ENCODE assay signal across 8 cellular contexts in genomic region chr3:184185461-184186183, GRCh38. TPM values are rescaled to one million over a fixed set of nuclear protein-coding genes. Genes with fewer than 3 reads are reported as not detected.
DNase-seq lines count a peak whose midpoint lies in the region; ATAC-seq, FAIRE-seq and TF ChIP-seq lines count a peak whose summit lies in the region.

No MANE protein-coding gene starts in this region.

- H4K8ac ChIP-seq in H1 (ENCODE audit: extremely low read depth, insufficient read depth, low read length) = peak overlapping the region; percentile 90; the same call in 1 of the 2 replicates
- H4K8ac ChIP-seq in mesenchymal stem cell (ENCODE audit: low read length) = peak overlapping the region; percentile 81

- H2BK15ac ChIP-seq in H1 (ENCODE audit: low read length) (no peak overlapping the region; the same call in 1 of the 2 replicates), mesenchymal stem cell (ENCODE audit: low read depth, poor library complexity, severe bottlenecking) (no peak overlapping the region)

- H3K27me3 Mint-ChIP-seq in activated CD8-positive, alpha-beta memory T cell treated with anti-CD3 and anti-CD28 coated beads, Interleukin-2, amount 10 ng/mL, durations not matched to agents 7 days and 5 days = no peaks in the 10 kb centered on the region

- H3K4ac ChIP-seq in H1 (replicated peaks; ENCODE audit: insufficient read length, low read depth, low read length) = peak overlapping the region; percentile 74
- peak overlapping the region; percentile 67 to 81 for H3K4ac ChIP-seq in mesenchymal stem cell (ENCODE audit: low read depth in 1 of 2, low read length in 2 of 2)

- peaks cover 10% of the 10 kb centered on the region for H3K79me1 ChIP-seq in H1 (ENCODE audit: low read depth, low read length)
- peaks cover 39% of the 10 kb centered on the region for H3K79me1 ChIP-seq in mesenchymal stem cell (replicated peaks; ENCODE audit: low read length, poor library complexity, severe bottlenecking)

- peaks cover 44% of the 10 kb centered on the region for H3K36me3 Mint-ChIP-seq in activated CD8-positive, alpha-beta memory T cell treated with anti-CD3 and anti-CD28 coated beads, Interleukin-2, amount 10 ng/mL, durations not matched to agents 7 days and 5 days

- peak overlapping the region; percentile 66 for H4K5ac ChIP-seq in H1 (ENCODE audit: insufficient read length, low read depth, low read length)

- 3% methylated on average over 34 of the region's 55 CpGs; no CpG with 5 or more reads in 1 of the 2 experiments for WGBS in H1 (ENCODE audit: extremely low coverage in 1 of 2, insufficient coverage in 1 of 2, insufficient read length in 1 of 2, insufficient replicate concordance in 2 of 2, low coverage in 1 of 2, low lambda C conversion rate in 2 of 2, missing lambda C conversion rate in 1 of 2), 2 experiments
- WGBS in mesenchymal stem cell = 2% methylated on average over 55 of the region's 55 CpGs

- no peak overlapping the region for H2BK20ac ChIP-seq in H1 (ENCODE audit: low read length)

- CTCF ChIA-PET in activated CD8-positive, alpha-beta memory T cell treated with anti-CD3 and anti-CD28 coated beads, Interleukin-2, amount 10 ng/mL, durations not matched to agents 7 days and 5 days (lab: Charles Lee) = interaction anchor here (0.8 to 3.4 kb wide), 6 partner anchors 11 to 301 kb away, joined by 3 to 20 read pairs (median 3); partner anchors contain the start of genes ABCC5, AP2M1, EEF1AKMT4 and PARL
- CTCF ChIA-PET in H1 (lab: Charles Lee; ENCODE audit: partially characterized antibody) = interaction anchor here (1.4 to 3.5 kb wide), 7 partner anchors 8 to 99 kb away, joined by 4 to 16 read pairs (median 7); no protein-coding TSS in a partner anchor

- H3K14ac ChIP-seq in H1 (ENCODE audit: insufficient read length) = no peak overlapping the region
- H3K14ac ChIP-seq in mesenchymal stem cell (ENCODE audit: low read length in 2 of 2) = no peak overlapping the region

- H3K9ac ChIP-seq in H1 (replicated peaks in 1 of 4; ENCODE audit: extremely low read depth in 1 of 4, low read depth in 3 of 4, low read length in 3 of 4) = peak overlapping the region; percentile 70 to 83 (median 78)
- H3K9ac ChIP-seq in mesenchymal stem cell (ENCODE audit: low read length) = peak overlapping the region; percentile 99

- H3K23ac ChIP-seq in H1 (ENCODE audit: insufficient read length) (no peak overlapping the region), mesenchymal stem cell (ENCODE audit: low read length in 2 of 2) (no peak overlapping the region)

- TF ChIP-seq POLR2A in H1 (IDR thresholded peaks at IDR 0.05; ENCODE audit: control extremely low read depth in 1 of 2, low read depth in 2 of 2, low read length in 2 of 2) = peak; percentile 90 to 94

- H4K20me1 ChIP-seq in H1 (replicated peaks in 1 of 2; ENCODE audit: control insufficient read depth in 1 of 2, insufficient read depth in 2 of 2, low read length in 2 of 2) = peaks cover 0 to 11% of the 10 kb centered on the region in 2 experiments

- H3K4me1 ChIP-seq in H1 (replicated peaks in 1 of 4; ENCODE audit: control insufficient read depth in 3 of 4, insufficient read depth in 4 of 4, low read length in 3 of 4) (peaks cover 0 to 8% (median 5%) of the 10 kb centered on the region in 4 experiments; a peak in 6 of 7 replicates), mesenchymal stem cell (ENCODE audit: control insufficient read depth, insufficient read depth, low read depth, low read length) (peaks cover 13% of the 10 kb centered on the region)

- DNase-seq in COLO829 (ENCODE audit: low spot score) (peak; percentile 100), HT1080 (ENCODE audit: low read depth) (peak; percentile 100), NOMO-1 (lab: John Stamatoyannopoulos, UW; ENCODE audit: unreplicated experiment in 2 of 2) (peak; percentile 100), H1 (ENCODE audit: low read depth in 1 of 2, low spot score in 2 of 2) (peak; percentile 98 to 99), mesenchymal stem cell (peak; percentile 98)
- DNase-seq in activated CD8-positive, alpha-beta memory T cell treated with anti-CD3 and anti-CD28 coated beads, Interleukin-2, amount 10 ng/mL, durations not matched to agents 7 days and 5 days = peak; percentile 99
- peak; percentile 98 for DNase-seq in stimulated activated CD8-positive, alpha-beta memory T cell treated with anti-CD3 and anti-CD28 coated beads, Interleukin-12 subunit alpha, Interleukin-12 subunit beta, amount 100 ng/mL, for 24 hours (ENCODE audit: extremely low read depth)

- H2BK120ac ChIP-seq in H1 (replicated peaks; ENCODE audit: low read depth, low read length) = peak overlapping the region; percentile 38
- no peak overlapping the region for H2BK120ac ChIP-seq in mesenchymal stem cell (ENCODE audit: low read depth, low read length)

- H3K27ac Mint-ChIP-seq in activated CD8-positive, alpha-beta memory T cell treated with anti-CD3 and anti-CD28 coated beads, Interleukin-2, amount 10 ng/mL, durations not matched to agents 7 days and 5 days = peak overlapping the region; percentile 91

- peak overlapping the region; percentile 92 for H3K27ac ChIP-seq in H1 (ENCODE audit: low read depth, low read length)
- peak overlapping the region; percentile 88 for H3K27ac ChIP-seq in mesenchymal stem cell (ENCODE audit: low read length, poor library complexity, severe bottlenecking)

- H3K9me3 ChIP-seq in H1 (ENCODE audit: insufficient read depth in 2 of 2, low read depth in 1 of 2, low read length in 1 of 2) (no peaks in the 10 kb centered on the region), mesenchymal stem cell (ENCODE audit: control insufficient read depth, low read length) (no peaks in the 10 kb centered on the region)

- no peak for FAIRE-seq in H1 (lab: Jason Lieb, UNC)

- H2AFZ ChIP-seq in H1 (ENCODE audit: low read length) (0 out of 2 replicates have a peak overlapping the region, but pooled peaks have one; percentile 30), mesenchymal stem cell (ENCODE audit: low read depth, low read length) (no peak overlapping the region)

- H3K56ac ChIP-seq in H1 (replicated peaks; ENCODE audit: insufficient read length, low read depth, low read length) = peak overlapping the region; percentile 5

- no peaks in the 10 kb centered on the region; a peak in 1 of 7 replicates for H3K27me3 ChIP-seq in H1 (replicated peaks in 1 of 4; ENCODE audit: control insufficient read depth in 3 of 4, extremely low read depth in 1 of 4, insufficient read depth in 3 of 4, low read length in 3 of 4)
- H3K27me3 ChIP-seq in mesenchymal stem cell (ENCODE audit: control insufficient read depth in 1 of 2, insufficient read depth in 1 of 2, low read length in 2 of 2) = no peaks in the 10 kb centered on the region

- H2BK5ac ChIP-seq in H1 (ENCODE audit: low read depth, low read length) (peak overlapping the region; percentile 83), mesenchymal stem cell (ENCODE audit: low read depth, low read length, poor library complexity, severe bottlenecking) (no peak overlapping the region)

- H3K36me3 ChIP-seq in H1 (ENCODE audit: control insufficient read depth in 2 of 4, insufficient read depth in 4 of 4, low read length in 3 of 4) (peaks cover 36 to 68% (median 42%) of the 10 kb centered on the region in 4 experiments), mesenchymal stem cell (ENCODE audit: control insufficient read depth in 1 of 2, insufficient read depth in 2 of 2, low read depth in 1 of 2, low read length in 2 of 2) (peaks cover 64 to 80% of the 10 kb centered on the region in 2 experiments)

- peak overlapping the region; percentile 86 to 96 (median 94) for H3K4me3 ChIP-seq in H1 (ENCODE audit: extremely low read depth in 1 of 4, insufficient read depth in 2 of 4, low read depth in 3 of 4, low read length in 4 of 4)
- peak overlapping the region; percentile 75 to 91 for H3K4me3 ChIP-seq in mesenchymal stem cell (ENCODE audit: insufficient read depth in 1 of 2, low read depth in 1 of 2, low read length in 2 of 2)

- peaks cover 30% of the 10 kb centered on the region for H3K4me1 Mint-ChIP-seq in activated CD8-positive, alpha-beta memory T cell treated with anti-CD3 and anti-CD28 coated beads, Interleukin-2, amount 10 ng/mL, durations not matched to agents 7 days and 5 days

- H3K79me2 ChIP-seq in H1 (ENCODE audit: control insufficient read depth in 1 of 2, insufficient read depth in 2 of 2, low read length in 2 of 2) = peaks cover 6 to 27% of the 10 kb centered on the region in 2 experiments; a peak in 3 of 4 replicates

- H3K4me2 ChIP-seq in H1 (ENCODE audit: insufficient read depth in 1 of 2, low read depth in 2 of 2, low read length in 2 of 2) (peak overlapping the region; percentile 97), mesenchymal stem cell (ENCODE audit: low read length, poor library complexity, severe bottlenecking) (peak overlapping the region; percentile 62)

- ATAC-seq in GM21367 (IDR thresholded peaks at IDR 0.05; ENCODE audit: unreplicated experiment) = peak; percentile 87
- ATAC-seq in activated CD8-positive, alpha-beta memory T cell treated with anti-CD3 and anti-CD28 coated beads, Interleukin-2, amount 10 ng/mL, durations not matched to agents 7 days and 5 days = peak; percentile 96

- H2AK5ac ChIP-seq in H1 (ENCODE audit: low read depth, low read length) = no peak overlapping the region
- H2AK5ac ChIP-seq in mesenchymal stem cell (ENCODE audit: low read length, severe bottlenecking) = peak overlapping the region; percentile 5

- H3K9me3 Mint-ChIP-seq in activated CD8-positive, alpha-beta memory T cell treated with anti-CD3 and anti-CD28 coated beads, Interleukin-2, amount 10 ng/mL, durations not matched to agents 7 days and 5 days (ENCODE audit: low read depth) = no peaks in the 10 kb centered on the region

- H2BK12ac ChIP-seq in H1 (ENCODE audit: low read depth, low read length) = no peak overlapping the region
- no peak overlapping the region for H2BK12ac ChIP-seq in mesenchymal stem cell (ENCODE audit: low read length in 2 of 2)

- H3K18ac ChIP-seq in H1 (ENCODE audit: extremely low read depth, low read length) = peak overlapping the region; percentile 79; the same call in 1 of the 2 replicates
- H3K18ac ChIP-seq in mesenchymal stem cell (ENCODE audit: low read depth in 1 of 2, low read length in 2 of 2) = peak overlapping the region; percentile 50 to 86

- no peak for TF ChIP-seq EP300 in H1 (IDR thresholded peaks at IDR 0.05; ENCODE audit: borderline replicate concordance in 1 of 2, low read depth in 2 of 2, low read length in 2 of 2)

- TF ChIP-seq CTCF in H1 (IDR thresholded peaks at IDR 0.05; ENCODE audit: control extremely low read depth in 1 of 3, insufficient read depth in 1 of 3, low read depth in 1 of 3, low read length in 3 of 3) = no peak

- no peak overlapping the region for H4K91ac ChIP-seq in H1 (replicated peaks; ENCODE audit: insufficient read length, low read length)
- H4K91ac ChIP-seq in mesenchymal stem cell (ENCODE audit: low read length) = peak overlapping the region; percentile 28

- H3K4me3 Mint-ChIP-seq in activated CD8-positive, alpha-beta memory T cell treated with anti-CD3 and anti-CD28 coated beads, Interleukin-2, amount 10 ng/mL, durations not matched to agents 7 days and 5 days = peak overlapping the region; percentile 86

- no peak for TF ChIP-seq RAD21 in H1 (IDR thresholded peaks at IDR 0.05 in 1 of 2, conservative IDR thresholded peaks at IDR 0.05 in 1 of 2; ENCODE audit: low read depth in 2 of 2, low read length in 2 of 2)

- H3K23me2 ChIP-seq in H1 (ENCODE audit: low read depth, low read length) = peaks cover 15% of the 10 kb centered on the region

- POLR2A ChIA-PET in H1 (lab: Charles Lee; ENCODE audit: partially characterized antibody) = interaction anchor here (0.7 to 2.4 kb wide), 14 partner anchors 9 to 287 kb away, joined by 3 to 18 read pairs (median 4); partner anchors contain the start of genes AP2M1, CAMK2N2, EIF2B5 and VWA5B2

RNA-seq across cellular contexts. Expression of gene ABCF3, which starts 0.4 kb away (rescaled TPM):
- total RNA-seq in HT1080 (2014; rRNA removed; shearing (Covaris generic)) = 49.1 and 72.9 TPM in 2 replicates
- polyA plus RNA-seq in HT1080 (2015; cell fraction: cytosol; rRNA removed) = 30.7 and 33.0 TPM in 2 replicates
- 146 and 166 TPM in 2 replicates for polyA plus RNA-seq in HT1080 (2015; cell fraction: nucleus; rRNA removed)
- total RNA-seq in activated CD8-positive, alpha-beta memory T cell treated with anti-CD3 and anti-CD28 coated beads, Interleukin-2, amount 10 ng/mL, durations not matched to agents 7 days and 5 days = 10 to 100 TPM; 57.6 to 60.2 TPM
- 50.9 and 51.6 TPM in 2 replicates for total RNA-seq in H1 (2021; fragmentation: NEBNext Ultra II Directional; extraction: Animal tissue kit (Norgen Biotek cat#: 25700))
- 57.8 and 76.6 TPM in 2 replicates for polyA plus RNA-seq in H1 (2011; rRNA removed)
- 55.1 TPM for polyA plus RNA-seq in H1 (2011; cell fraction: cytosol; rRNA removed)
- 203 TPM for polyA plus RNA-seq in H1 (2011; cell fraction: nucleus; rRNA removed)
- 40.9 to 54.7 TPM (median 52.0 TPM) in 4 replicates for polyA plus RNA-seq in H1 (2012, experiment 1 of 2)
- polyA plus RNA-seq in H1 (2012, experiment 2 of 2) = 34.1 TPM
- polyA plus RNA-seq in H1 (2013, experiment 1 of 2) = 28.7 TPM
- 24.2 TPM for polyA plus RNA-seq in H1 (2013, experiment 2 of 2)
- 60.0 and 74.3 TPM in 2 replicates for polyA minus RNA-seq in H1 (2011; rRNA and poly(A)+ RNA removed)
- 37.5 TPM for polyA minus RNA-seq in H1 (2011; cell fraction: cytosol; rRNA and poly(A)+ RNA removed)
- 60.7 TPM for polyA minus RNA-seq in H1 (2011; cell fraction: nucleus; rRNA and poly(A)+ RNA removed)
- 24.1 TPM for polyA plus RNA-seq in mesenchymal stem cell (2013, experiment 1 of 2)
- polyA plus RNA-seq in mesenchymal stem cell (2013, experiment 2 of 2) = 23.9 TPM

RNA-seq across cellular contexts. Expression of gene AP2M1, which starts 11.0 kb away (rescaled TPM):
- 840 and 907 TPM in 2 replicates for total RNA-seq in HT1080 (2014; rRNA removed; shearing (Covaris generic))
- polyA plus RNA-seq in HT1080 (2015; cell fraction: cytosol; rRNA removed) = 814 and 918 TPM in 2 replicates
- 836 and 874 TPM in 2 replicates for polyA plus RNA-seq in HT1080 (2015; cell fraction: nucleus; rRNA removed)
- total RNA-seq in activated CD8-positive, alpha-beta memory T cell treated with anti-CD3 and anti-CD28 coated beads, Interleukin-2, amount 10 ng/mL, durations not matched to agents 7 days and 5 days = 100 to 1,000 TPM; 218 to 230 TPM
- 391 and 403 TPM in 2 replicates for total RNA-seq in H1 (2021; fragmentation: NEBNext Ultra II Directional; extraction: Animal tissue kit (Norgen Biotek cat#: 25700))
- polyA plus RNA-seq in H1 (2011; rRNA removed) = 454 and 540 TPM in 2 replicates
- polyA plus RNA-seq in H1 (2011; cell fraction: cytosol; rRNA removed) = 456 TPM
- polyA plus RNA-seq in H1 (2011; cell fraction: nucleus; rRNA removed) = 429 TPM
- polyA plus RNA-seq in H1 (2012, experiment 1 of 2) = 530 to 583 TPM (median 543 TPM) in 4 replicates
- polyA plus RNA-seq in H1 (2012, experiment 2 of 2) = 718 TPM
- polyA plus RNA-seq in H1 (2013, experiment 1 of 2) = 212 TPM
- 214 TPM for polyA plus RNA-seq in H1 (2013, experiment 2 of 2)
- polyA minus RNA-seq in H1 (2011; rRNA and poly(A)+ RNA removed) = 550 and 559 TPM in 2 replicates
- 149 TPM for polyA minus RNA-seq in H1 (2011; cell fraction: cytosol; rRNA and poly(A)+ RNA removed)
- 181 TPM for polyA minus RNA-seq in H1 (2011; cell fraction: nucleus; rRNA and poly(A)+ RNA removed)
- 465 TPM for polyA plus RNA-seq in mesenchymal stem cell (2013, experiment 1 of 2)
- 472 TPM for polyA plus RNA-seq in mesenchymal stem cell (2013, experiment 2 of 2)

RNA-seq across cellular contexts. Expression of gene DVL3, which starts 30.4 kb away (rescaled TPM):
- 38.6 and 46.8 TPM in 2 replicates for total RNA-seq in HT1080 (2014; rRNA removed; shearing (Covaris generic))
- polyA plus RNA-seq in HT1080 (2015; cell fraction: cytosol; rRNA removed) = 35.6 and 40.9 TPM in 2 replicates
- polyA plus RNA-seq in HT1080 (2015; cell fraction: nucleus; rRNA removed) = 121 TPM in 2 replicates
- total RNA-seq in activated CD8-positive, alpha-beta memory T cell treated with anti-CD3 and anti-CD28 coated beads, Interleukin-2, amount 10 ng/mL, durations not matched to agents 7 days and 5 days = 10 to 100 TPM; 42.6 to 44.2 TPM
- 64.9 and 66.6 TPM in 2 replicates for total RNA-seq in H1 (2021; fragmentation: NEBNext Ultra II Directional; extraction: Animal tissue kit (Norgen Biotek cat#: 25700))
- 38.5 and 51.2 TPM in 2 replicates for polyA plus RNA-seq in H1 (2011; rRNA removed)
- polyA plus RNA-seq in H1 (2011; cell fraction: cytosol; rRNA removed) = 36.1 TPM
- 111 TPM for polyA plus RNA-seq in H1 (2011; cell fraction: nucleus; rRNA removed)
- polyA plus RNA-seq in H1 (2012, experiment 1 of 2) = 38.0 to 54.6 TPM (median 48.8 TPM) in 4 replicates
- polyA plus RNA-seq in H1 (2012, experiment 2 of 2) = 29.5 TPM
- polyA plus RNA-seq in H1 (2013, experiment 1 of 2) = 35.3 TPM
- polyA plus RNA-seq in H1 (2013, experiment 2 of 2) = 35.6 TPM
- polyA minus RNA-seq in H1 (2011; rRNA and poly(A)+ RNA removed) = 35.1 and 42.2 TPM in 2 replicates
- 29.9 TPM for polyA minus RNA-seq in H1 (2011; cell fraction: cytosol; rRNA and poly(A)+ RNA removed)
- 32.1 TPM for polyA minus RNA-seq in H1 (2011; cell fraction: nucleus; rRNA and poly(A)+ RNA removed)
- 67.6 TPM for polyA plus RNA-seq in mesenchymal stem cell (2013, experiment 1 of 2)
- polyA plus RNA-seq in mesenchymal stem cell (2013, experiment 2 of 2) = 65.3 TPM

RNA-seq across cellular contexts. Expression of gene VWA5B2, which starts 43.8 kb away (rescaled TPM):
- not detected in 2 replicates for total RNA-seq in HT1080 (2014; rRNA removed; shearing (Covaris generic))
- polyA plus RNA-seq in HT1080 (2015; cell fraction: cytosol; rRNA removed) = 0.01 TPM in 1 of 2 replicates, not detected in the other
- 0.18 TPM in 1 of 2 replicates, not detected in the other for polyA plus RNA-seq in HT1080 (2015; cell fraction: nucleus; rRNA removed)
- not detected for total RNA-seq in activated CD8-positive, alpha-beta memory T cell treated with anti-CD3 and anti-CD28 coated beads, Interleukin-2, amount 10 ng/mL, durations not matched to agents 7 days and 5 days
- total RNA-seq in H1 (2021; fragmentation: NEBNext Ultra II Directional; extraction: Animal tissue kit (Norgen Biotek cat#: 25700)) = 0.50 and 0.56 TPM in 2 replicates
- 0.53 and 0.88 TPM in 2 replicates for polyA plus RNA-seq in H1 (2011; rRNA removed)
- 0.37 TPM for polyA plus RNA-seq in H1 (2011; cell fraction: cytosol; rRNA removed)
- polyA plus RNA-seq in H1 (2011; cell fraction: nucleus; rRNA removed) = 3.0 TPM
- polyA plus RNA-seq in H1 (2012, experiment 1 of 2) = 0.29 to 0.72 TPM (median 0.41 TPM) in 4 replicates
- polyA plus RNA-seq in H1 (2012, experiment 2 of 2) = 0.70 TPM
- 0.28 TPM for polyA plus RNA-seq in H1 (2013, experiment 1 of 2)
- polyA plus RNA-seq in H1 (2013, experiment 2 of 2) = 0.17 TPM
- polyA minus RNA-seq in H1 (2011; rRNA and poly(A)+ RNA removed) = 0.41 and 0.44 TPM in 2 replicates
- 0.37 TPM for polyA minus RNA-seq in H1 (2011; cell fraction: cytosol; rRNA and poly(A)+ RNA removed)
- polyA minus RNA-seq in H1 (2011; cell fraction: nucleus; rRNA and poly(A)+ RNA removed) = 1.5 TPM
- not detected for polyA plus RNA-seq in mesenchymal stem cell (2013, experiment 1 of 2)
- polyA plus RNA-seq in mesenchymal stem cell (2013, experiment 2 of 2) = not detected

RNA-seq across cellular contexts. Expression of gene EIF2B5, which starts 50.5 kb away (rescaled TPM):
- 85.0 and 88.4 TPM in 2 replicates for total RNA-seq in HT1080 (2014; rRNA removed; shearing (Covaris generic))
- polyA plus RNA-seq in HT1080 (2015; cell fraction: cytosol; rRNA removed) = 64.7 and 65.7 TPM in 2 replicates
- polyA plus RNA-seq in HT1080 (2015; cell fraction: nucleus; rRNA removed) = 143 and 152 TPM in 2 replicates
- total RNA-seq in activated CD8-positive, alpha-beta memory T cell treated with anti-CD3 and anti-CD28 coated beads, Interleukin-2, amount 10 ng/mL, durations not matched to agents 7 days and 5 days = 10 to 100 TPM; 52.2 to 61.6 TPM
- 40.0 and 42.5 TPM in 2 replicates for total RNA-seq in H1 (2021; fragmentation: NEBNext Ultra II Directional; extraction: Animal tissue kit (Norgen Biotek cat#: 25700))
- 32.1 and 33.1 TPM in 2 replicates for polyA plus RNA-seq in H1 (2011; rRNA removed)
- 44.9 TPM for polyA plus RNA-seq in H1 (2011; cell fraction: cytosol; rRNA removed)
- 63.9 TPM for polyA plus RNA-seq in H1 (2011; cell fraction: nucleus; rRNA removed)
- polyA plus RNA-seq in H1 (2012, experiment 1 of 2) = 36.5 to 43.9 TPM (median 37.4 TPM) in 4 replicates
- polyA plus RNA-seq in H1 (2012, experiment 2 of 2) = 33.2 TPM
- 29.6 TPM for polyA plus RNA-seq in H1 (2013, experiment 1 of 2)
- polyA plus RNA-seq in H1 (2013, experiment 2 of 2) = 30.7 TPM
- polyA minus RNA-seq in H1 (2011; rRNA and poly(A)+ RNA removed) = 46.4 and 51.6 TPM in 2 replicates
- 21.0 TPM for polyA minus RNA-seq in H1 (2011; cell fraction: cytosol; rRNA and poly(A)+ RNA removed)
- polyA minus RNA-seq in H1 (2011; cell fraction: nucleus; rRNA and poly(A)+ RNA removed) = 39.8 TPM
- polyA plus RNA-seq in mesenchymal stem cell (2013, experiment 1 of 2) = 22.7 TPM
- 22.7 TPM for polyA plus RNA-seq in mesenchymal stem cell (2013, experiment 2 of 2)

Comparison
In these comparisons a context has a peak if more than half of its experiments do, and no peak if none do; other contexts are left out.
1. Peak in every context shown above with its lines: DNase-seq, ATAC-seq, H3K4me3 ChIP-seq and H3K27ac ChIP-seq.